ENCODE assay signal across 8 cellular contexts in genomic region chr16:381788-382717, GRCh38. TPM values are rescaled to one million over a fixed set of nuclear protein-coding genes. Genes with fewer than 3 reads are reported as not detected.
A peak's percentile ranks its signal among the peaks of the same experiment; 100 is the strongest.
DNase-seq lines count a peak whose midpoint lies in the region; ATAC-seq and TF ChIP-seq lines count a peak whose summit lies in the region.

TSS of gene PGAP6 (minus strand) at chr16:381978. CDS start at chr16:381821, 157 bp downstream.

- H2BK5ac ChIP-seq in mesenchymal stem cell (ENCODE audit: low read depth, low read length, poor library complexity, severe bottlenecking) = peak within 1 kb of the TSS; percentile 63

- WGBS in mesenchymal stem cell = under 1% methylated on average over 58 of the region's 123 CpGs

- no peak for TF ChIP-seq CTCF in activated CD8-positive, alpha-beta T cell treated with anti-CD3 and anti-CD28 coated beads for 36 hours (IDR thresholded peaks at IDR 0.05)

- H3K4me3 ChIP-seq in mesenchymal stem cell (ENCODE audit: insufficient read depth in 1 of 2, low read depth in 1 of 2, low read length in 2 of 2) = peak within 1 kb of the TSS; percentile 81 to 90

- peak within 1 kb of the TSS; percentile 42 for H3K27ac Mint-ChIP-seq in activated CD8-positive, alpha-beta T cell treated with anti-CD3 and anti-CD28 coated beads for 36 hours
- H3K27ac Mint-ChIP-seq in effector memory CD8-positive, alpha-beta T cell = peak within 1 kb of the TSS in 1 of 2 donors; percentile 3

- no peaks in the 10 kb centered on the region for H3K36me3 Mint-ChIP-seq in activated CD8-positive, alpha-beta T cell treated with anti-CD3 and anti-CD28 coated beads for 36 hours (ENCODE audit: low read depth)
- H3K36me3 Mint-ChIP-seq in effector memory CD8-positive, alpha-beta T cell (ENCODE audit: insufficient read depth) = peaks cover 6% of the 10 kb centered on the region

- H3K14ac ChIP-seq in mesenchymal stem cell (ENCODE audit: low read length in 2 of 2) = peak within 1 kb of the TSS; percentile 11 to 97

- peak within 1 kb of the TSS; percentile 86 for H3K9ac ChIP-seq in mesenchymal stem cell (ENCODE audit: low read length)

- no peak within 1 kb of the TSS for H2AK5ac ChIP-seq in mesenchymal stem cell (ENCODE audit: low read length, severe bottlenecking)

- no peaks in the 10 kb centered on the region for H3K27me3 ChIP-seq in mesenchymal stem cell (ENCODE audit: control insufficient read depth in 1 of 2, insufficient read depth in 1 of 2, low read length in 2 of 2)

- peaks cover 28% of the 10 kb centered on the region for H3K4me1 Mint-ChIP-seq in activated CD8-positive, alpha-beta T cell treated with anti-CD3 and anti-CD28 coated beads for 36 hours (ENCODE audit: low read depth)
- peaks cover 20 to 22% of the 10 kb centered on the region in 2 donors for H3K4me1 Mint-ChIP-seq in effector memory CD8-positive, alpha-beta T cell (ENCODE audit: low read depth in 2 of 2)

- H3K9me3 Mint-ChIP-seq in activated CD8-positive, alpha-beta T cell treated with anti-CD3 and anti-CD28 coated beads for 36 hours = no peaks in the 10 kb centered on the region
- H3K9me3 Mint-ChIP-seq in effector memory CD8-positive, alpha-beta T cell = no peaks in the 10 kb centered on the region

- peak; percentile 67 for DNase-seq in G401 (ENCODE audit: low spot score)
- peak; percentile 57 to 77 for DNase-seq in NCI-H1930 (lab: John Stamatoyannopoulos, UW)
- peak; percentile 64 for DNase-seq in activated CD8-positive, alpha-beta T cell treated with anti-CD3 and anti-CD28 coated beads for 36 hours
- DNase-seq in effector memory CD8-positive, alpha-beta T cell = peak in 2 of 3 experiments; percentile 41 to 55
- peak; percentile 44 for DNase-seq in mesenchymal stem cell
- peak; percentile 30 for DNase-seq in stimulated activated CD8-positive, alpha-beta memory T cell treated with anti-CD3 and anti-CD28 coated beads, Interleukin-12 subunit alpha, Interleukin-12 subunit beta, amount 100 ng/mL, for 24 hours (ENCODE audit: extremely low read depth)
- no peak for DNase-seq in SK-N-DZ (ENCODE audit: low spot score)

- peak within 1 kb of the TSS; percentile 49 for H2AFZ ChIP-seq in mesenchymal stem cell (ENCODE audit: low read depth, low read length)

- in situ Hi-C loops in G401 (cut with HindIII; ENCODE audit: low sequenced_read_pairs) = no loop called here

- H2BK12ac ChIP-seq in mesenchymal stem cell (ENCODE audit: low read length in 2 of 2) = peak within 1 kb of the TSS in 1 of 2 experiments; percentile 83

- peak; percentile 40 for ATAC-seq in GM21825 (IDR thresholded peaks at IDR 0.05; ENCODE audit: unreplicated experiment)
- peak; percentile 70 for ATAC-seq in activated CD8-positive, alpha-beta T cell treated with anti-CD3 and anti-CD28 coated beads for 36 hours
- peak; percentile 65 for ATAC-seq in effector memory CD8-positive, alpha-beta T cell (replicated peaks)

- CTCF ChIA-PET in activated CD8-positive, alpha-beta T cell treated with anti-CD3 and anti-CD28 coated beads for 36 hours (lab: Charles Lee) = no interaction called here

- POLR2A ChIA-PET in activated CD8-positive, alpha-beta T cell treated with anti-CD3 and anti-CD28 coated beads for 36 hours (lab: Charles Lee) = interaction anchor here (1.0 to 2.3 kb wide), 5 partner anchors 10 to 153 kb away, joined by 3 to 7 read pairs (median 4); partner anchors contain the start of gene LUC7L

- peak within 1 kb of the TSS in 1 of 2 experiments; percentile 91 for H3K23ac ChIP-seq in mesenchymal stem cell (ENCODE audit: low read length in 2 of 2)

- H3K4me2 ChIP-seq in mesenchymal stem cell (ENCODE audit: low read length, poor library complexity, severe bottlenecking) = peak within 1 kb of the TSS; percentile 99

- intact Hi-C loops in activated CD8-positive, alpha-beta T cell treated with anti-CD3 and anti-CD28 coated beads for 36 hours (cut with micrococcal nuclease) = no loop called here

- peaks cover 26% of the 10 kb centered on the region for H3K79me1 ChIP-seq in mesenchymal stem cell (replicated peaks; ENCODE audit: low read length, poor library complexity, severe bottlenecking)

- no peaks in the 10 kb centered on the region for H3K27me3 Mint-ChIP-seq in activated CD8-positive, alpha-beta T cell treated with anti-CD3 and anti-CD28 coated beads for 36 hours
- no peaks in the 10 kb centered on the region for H3K27me3 Mint-ChIP-seq in effector memory CD8-positive, alpha-beta T cell

- H2BK15ac ChIP-seq in mesenchymal stem cell (ENCODE audit: low read depth, poor library complexity, severe bottlenecking) = peak within 1 kb of the TSS; percentile 76

- H3K27ac ChIP-seq in mesenchymal stem cell (ENCODE audit: low read length, poor library complexity, severe bottlenecking) = no peak within 1 kb of the TSS

- H3K18ac ChIP-seq in mesenchymal stem cell (ENCODE audit: low read depth in 1 of 2, low read length in 2 of 2) = peak within 1 kb of the TSS; percentile 84 to 97

- no peaks in the 10 kb centered on the region for H3K9me3 ChIP-seq in mesenchymal stem cell (ENCODE audit: control insufficient read depth, low read length)

- peak within 1 kb of the TSS; percentile 87 for H2BK120ac ChIP-seq in mesenchymal stem cell (ENCODE audit: low read depth, low read length)

- H3K4ac ChIP-seq in mesenchymal stem cell (ENCODE audit: low read depth in 1 of 2, low read length in 2 of 2) = peak within 1 kb of the TSS; percentile 72 to 91

- H3K4me3 Mint-ChIP-seq in activated CD8-positive, alpha-beta T cell treated with anti-CD3 and anti-CD28 coated beads for 36 hours = peak within 1 kb of the TSS; percentile 75
- H3K4me3 Mint-ChIP-seq in effector memory CD8-positive, alpha-beta T cell = peak within 1 kb of the TSS; percentile 75 to 76

- H4K8ac ChIP-seq in mesenchymal stem cell (ENCODE audit: low read length) = peak within 1 kb of the TSS; percentile 72

- H3K4me1 ChIP-seq in mesenchymal stem cell (ENCODE audit: control insufficient read depth, insufficient read depth, low read depth, low read length) = peaks cover 41% of the 10 kb centered on the region

- peaks cover 3 to 16% of the 10 kb centered on the region in 2 experiments for H3K36me3 ChIP-seq in mesenchymal stem cell (ENCODE audit: control insufficient read depth in 1 of 2, insufficient read depth in 2 of 2, low read depth in 1 of 2, low read length in 2 of 2)

- H4K91ac ChIP-seq in mesenchymal stem cell (ENCODE audit: low read length) = peak within 1 kb of the TSS; percentile 3

RNA-seq across cellular contexts. Expression of gene PGAP6, which starts in this region (rescaled TPM):
- 53.0 and 60.8 TPM in 2 replicates for total RNA-seq in G401 (2014; rRNA removed; shearing (Covaris generic))
- 10 to 100 TPM; 21.9 to 24.8 TPM for total RNA-seq in activated CD8-positive, alpha-beta T cell treated with anti-CD3 and anti-CD28 coated beads for 36 hours
- 84.3 TPM for polyA plus RNA-seq in mesenchymal stem cell (2013, experiment 1 of 2)
- polyA plus RNA-seq in mesenchymal stem cell (2013, experiment 2 of 2) = 88.5 TPM
- polyA plus RNA-seq in SK-N-DZ (2014; cell fraction: cytosol; rRNA removed) = 26.6 and 39.0 TPM in 2 replicates
- 60.8 and 74.9 TPM in 2 replicates for polyA plus RNA-seq in SK-N-DZ (2014; cell fraction: nucleus; rRNA removed)
